Comparison of ENCODE assay signal across 8 cellular contexts in genomic region chr3:119700269-119700919, GRCh38. TPM values are rescaled to one million over a fixed set of nuclear protein-coding genes. Genes with fewer than 3 reads are reported as not detected.
A peak's percentile ranks its signal among the peaks of the same experiment; 100 is the strongest.
DNase-seq lines count a peak whose midpoint lies in the region; ATAC-seq and TF ChIP-seq lines count a peak whose summit lies in the region.

No MANE protein-coding gene starts in this region.

- H3K4me3 Mint-ChIP-seq in osteocyte (ENCODE audit: unreplicated experiment) = no peak overlapping the region

- H3K9me3 Mint-ChIP-seq in osteocyte (ENCODE audit: unreplicated experiment) = no peaks in the 10 kb centered on the region

- peaks cover 13% of the 10 kb centered on the region for H3K4me1 Mint-ChIP-seq in osteocyte (ENCODE audit: unreplicated experiment)

- DNase-seq in DMS53 treated with DMSO at 0.1 percent for 48 hours (lab: John Stamatoyannopoulos, UW; ENCODE audit: unreplicated experiment) (peak; percentile 31), NOMO-1 treated with dmso at 0.1 percent for 144 hours (lab: John Stamatoyannopoulos, UW; ENCODE audit: unreplicated experiment) (peak; percentile 10), epithelial cell of esophagus (ENCODE audit: low read depth) (peak; percentile 58), NCI-H1930 (lab: John Stamatoyannopoulos, UW) (no peak), osteocyte (ENCODE audit: extremely low spot score, unreplicated experiment) (no peak)
- no peak for DNase-seq in activated effector memory CD4-positive, alpha-beta T cell treated with anti-CD3 and anti-CD28 coated beads, Interleukin-2, amount 50 U/mL, for 16 hours

- H3K36me3 Mint-ChIP-seq in osteocyte (ENCODE audit: unreplicated experiment) = no peaks in the 10 kb centered on the region

- ATAC-seq in GM21381 (IDR thresholded peaks at IDR 0.05; ENCODE audit: unreplicated experiment) (peak; percentile 32), HG02840 (IDR thresholded peaks at IDR 0.05; ENCODE audit: low FRiP score, unreplicated experiment) (no peak)

- H3K27me3 Mint-ChIP-seq in osteocyte (ENCODE audit: unreplicated experiment) = no peaks in the 10 kb centered on the region

- TF ChIP-seq CTCF in epithelial cell of esophagus (IDR thresholded peaks at IDR 0.05; ENCODE audit: insufficient read depth, low read depth, low read length, missing control alignments) (no peak), osteocyte (IDR thresholded peaks at IDR 0.05) (no peak)

- no peak overlapping the region for H3K27ac Mint-ChIP-seq in osteocyte (ENCODE audit: unreplicated experiment)

- H3K4me3 ChIP-seq in epithelial cell of esophagus (ENCODE audit: low read length) = no peak overlapping the region

RNA-seq across cellular contexts. Expression of gene CFAP91, which starts 2.4 kb away (rescaled TPM):
- total RNA-seq in osteocyte = not detected in 2 replicates

RNA-seq across cellular contexts. Expression of gene COX17, which starts 23.2 kb away (rescaled TPM):
- 16.1 and 18.2 TPM in 2 replicates for total RNA-seq in osteocyte

RNA-seq across cellular contexts. Expression of gene POPDC2, which starts 40.0 kb away (rescaled TPM):
- 2.1 and 2.4 TPM in 2 replicates for total RNA-seq in osteocyte

Comparison
In these comparisons a context has a peak if more than half of its experiments do, and no peak if none do; other contexts are left out.
1. DNase-seq: peak in DMS53 treated with DMSO at 0.1 percent for 48 hours (single experiment), NOMO-1 treated with dmso at 0.1 percent for 144 hours (single experiment) and epithelial cell of esophagus (single experiment); none in NCI-H1930 (0 of 2), activated effector memory CD4-positive, alpha-beta T cell treated with anti-CD3 and anti-CD28 coated beads, Interleukin-2, amount 50 U/mL, for 16 hours (single experiment) and osteocyte (single experiment).